Comparison of ENCODE assay signal across 19 cellular contexts in genomic region chr10:121524138-121524817, GRCh38.
DNase-seq lines count a peak whose midpoint lies in the region; ATAC-seq, FAIRE-seq and TF ChIP-seq lines count a peak whose summit lies in the region.
"Had no signal": no experiment of that assay in that cellular context is flagged by ENCODE, and none has a peak within 500 bp of the region (broad histone marks: within the 10 kb centered on the region; RNA-seq: fewer than 3 reads in every experiment).

No MANE protein-coding gene starts in this region.

- WGBS in testis, 2 donors, result 45 to 48% methylated on average over 17 of the region's 17 CpGs

- no peak for ATAC-seq in Panc1
- ATAC-seq: activated T-cell treated with anti-CD3 and anti-CD28 coated beads, Interleukin-2, amount 50 U/mL, for 4 hours; naive thymus-derived CD4-positive, alpha-beta T cell had no signal

- no peaks in the 10 kb centered on the region for H3K27me3 ChIP-seq in Panc1 (ENCODE audit: control insufficient read depth, insufficient read depth, low read length)
- no peaks in the 10 kb centered on the region for H3K27me3 ChIP-seq in muscle layer of duodenum (ENCODE audit: low read depth, low read length)
- H3K27me3 ChIP-seq in testis, result no peaks in the 10 kb centered on the region
- H3K27me3 ChIP-seq: Peyer's patch had no signal

- intact Hi-C loops in Panc1 (cut with micrococcal nuclease; ENCODE audit: unreplicated experiment), result no loop called here
- intact Hi-C loops in testis (cut with DNase I; ENCODE audit: low total_unique reads), result no loop called here

- H3K4me1 ChIP-seq in Panc1 (ENCODE audit: control insufficient read depth, insufficient read depth, low read length), result peaks cover 27% of the 10 kb centered on the region
- H3K4me1 ChIP-seq in muscle layer of duodenum (ENCODE audit: control insufficient read depth in 1 of 2, insufficient read depth in 2 of 2, low read length in 2 of 2), result peaks cover 7 to 31% of the 10 kb centered on the region in 2 donors
- peaks cover 22% of the 10 kb centered on the region for H3K4me1 ChIP-seq in testis
- H3K4me1 ChIP-seq: left ventricle myocardium inferior had no signal

- H3K4me3 ChIP-seq in Panc1 (ENCODE audit: low read depth in 2 of 2, low read length in 2 of 2) (no peak overlapping the region), muscle layer of duodenum (ENCODE audit: low read depth in 1 of 2, low read length in 2 of 2) (peak overlapping the region in 1 of 2 donors; percentile 12), testis (no peak overlapping the region)
- H3K4me3 ChIP-seq: left ventricle myocardium inferior, Peyer's patch had no signal

- no peak for DNase-seq in Panc1 (ENCODE audit: low read depth, low spot score)
- DNase-seq in testis, result peak; percentile 28
- no peak for DNase-seq in UCSD-AML1 (lab: John Stamatoyannopoulos, UW; ENCODE audit: unreplicated experiment)
- no peak for DNase-seq in iPS-NIHi11 (ENCODE audit: low spot score)
- no peak for DNase-seq in kidney tubule cell (ENCODE audit: low spot score)
- no peak for DNase-seq in cerebellum (ENCODE audit: low spot score)
- DNase-seq: activated CD4-positive, alpha-beta T cell treated with anti-CD3 and anti-CD28 coated beads, Interleukin-2, amount 50 U/mL, for 4 hours; activated naive CD8-positive, alpha-beta T cell treated with anti-CD3 and anti-CD28 coated beads, Interleukin-2, amount 10 ng/mL, durations not matched to agents 7 days and 5 days; activated T-cell treated with anti-CD3 and anti-CD28 coated beads, Interleukin-2, amount 50 U/mL, for 4 hours; left ventricle myocardium inferior; naive thymus-derived CD4-positive, alpha-beta T cell; SK-N-SH; stimulated activated CD4-positive, alpha-beta T cell treated with anti-CD3 and anti-CD28 coated beads, Interleukin-4, amount 100 ng/mL, for 24 hours had no signal

- TF ChIP-seq CTCF in Panc1 (IDR thresholded peaks at IDR 0.05) (no peak), testis (IDR thresholded peaks at IDR 0.05) (no peak)

- no TSS peak for BruUV-seq in Panc1 (replicated peaks; lab: Mats Ljungman, UMichigan)

- no peaks in the 10 kb centered on the region for H3K9me3 ChIP-seq in Panc1 (ENCODE audit: control insufficient read depth, insufficient read depth, low read depth, low read length)
- no peaks in the 10 kb centered on the region for H3K9me3 ChIP-seq in muscle layer of duodenum (ENCODE audit: control insufficient read depth in 1 of 2, low read length in 2 of 2)
- H3K9me3 ChIP-seq in testis, result no peaks in the 10 kb centered on the region
- H3K9me3 ChIP-seq: left ventricle myocardium inferior, Peyer's patch, SK-N-SH had no signal

- POLR2A ChIA-PET in Panc1 (lab: Charles Lee), result no interaction called here

- no peak for TF ChIP-seq POLR2A in testis (IDR thresholded peaks at IDR 0.05)

- peak; percentile 65 for FAIRE-seq in endometrium (lab: Jason Lieb, UNC)
- FAIRE-seq: colon, GM18507, urothelium cell line had no signal

- CTCF ChIA-PET in Panc1 (lab: Charles Lee), result no interaction called here

- in situ Hi-C loops in Panc1 (cut with HindIII; ENCODE audit: low pct_unique_long_range_greater_than_20kb, low sequenced_read_pairs), result no loop called here

- no peaks in the 10 kb centered on the region for H3K36me3 ChIP-seq in Panc1 (ENCODE audit: control insufficient read depth, insufficient read depth, low read length)
- H3K36me3 ChIP-seq in muscle layer of duodenum (ENCODE audit: control insufficient read depth in 1 of 2, insufficient read depth in 2 of 2, low read length in 2 of 2), result no peaks in the 10 kb centered on the region
- no peaks in the 10 kb centered on the region for H3K36me3 ChIP-seq in testis (ENCODE audit: low read depth, missing control alignments)
- H3K36me3 ChIP-seq: left ventricle myocardium inferior, Peyer's patch had no signal

- peak overlapping the region; percentile 14; the same call in 1 of the 2 replicates for H3K27ac ChIP-seq in Panc1 (ENCODE audit: low read length)
- H3K27ac ChIP-seq in muscle layer of duodenum (ENCODE audit: low read length), result peak overlapping the region; percentile 26
- peak overlapping the region in 1 of 2 donors; percentile 28 for H3K27ac ChIP-seq in testis
- H3K27ac ChIP-seq: left ventricle myocardium inferior had no signal
